15 cellular contexts compared by ENCODE assay signal in the genomic region with DNA sequence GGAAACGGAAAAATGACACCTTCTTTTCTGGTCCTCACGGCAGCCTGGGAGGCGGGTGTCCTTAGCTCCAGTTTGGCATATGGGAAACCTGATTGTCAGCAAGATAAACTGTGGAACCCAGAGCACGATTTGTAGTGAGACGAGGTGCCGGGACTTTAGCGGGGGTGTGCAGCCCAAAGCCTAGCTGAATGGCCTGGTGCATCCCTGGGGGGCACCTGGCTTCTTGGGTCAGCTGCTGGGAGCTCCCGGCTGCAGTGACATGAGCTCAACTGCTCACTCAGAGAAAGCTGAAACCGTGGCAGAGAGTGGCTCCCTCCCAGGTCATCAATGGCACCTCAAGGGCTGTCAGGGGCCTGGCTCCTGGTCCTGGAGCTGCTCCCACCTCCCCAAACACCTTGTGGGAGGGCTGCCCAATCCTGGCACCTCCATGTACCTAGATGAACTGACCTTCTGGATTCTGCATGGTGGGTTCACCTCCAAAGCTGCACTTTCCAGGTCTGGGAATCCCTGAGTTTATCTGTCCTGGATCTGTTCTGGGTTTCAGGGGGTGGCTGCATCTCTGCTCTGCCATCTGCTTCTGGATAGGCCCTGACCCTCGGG.
DNase-seq lines count a peak whose midpoint lies in the region; ATAC-seq and TF ChIP-seq lines count a peak whose summit lies in the region.
"Had no signal": no experiment of that assay in that cellular context is flagged by ENCODE, and none has a peak within 500 bp of the region (broad histone marks: within the 10 kb centered on the region; RNA-seq: fewer than 3 reads in every experiment).

No MANE protein-coding gene starts in this region.

- TF ChIP-seq CTCF in RWPE2 (IDR thresholded peaks at IDR 0.05; ENCODE audit: poor library complexity, severe bottlenecking) (no peak), brain microvascular endothelial cell (IDR thresholded peaks at IDR 0.05; ENCODE audit: low read depth, low read length, missing control alignments) (no peak)

- no peaks in the 10 kb centered on the region for H3K9me3 ChIP-seq in RWPE2 (ENCODE audit: severe bottlenecking)

- H3K4me1 ChIP-seq in RWPE2 (ENCODE audit: insufficient read depth, poor library complexity, severe bottlenecking): no peaks in the 10 kb centered on the region

- no peaks in the 10 kb centered on the region for H3K27me3 ChIP-seq in RWPE2 (ENCODE audit: insufficient read depth, poor library complexity, severe bottlenecking)
- no peaks in the 10 kb centered on the region for H3K27me3 ChIP-seq in brain microvascular endothelial cell (replicated peaks)

- no peak overlapping the region for H3K4me3 ChIP-seq in RWPE2 (ENCODE audit: severe bottlenecking)
- H3K4me3 ChIP-seq in brain microvascular endothelial cell (ENCODE audit: low read depth, low read length): no peak overlapping the region

- DNase-seq in activated T-cell treated with anti-CD3 and anti-CD28 coated beads, Interleukin-2, amount 50 U/mL, for 1 hour: peak; percentile 2
- DNase-seq in activated T-cell treated with anti-CD3 and anti-CD28 coated beads for 4 hours (no peak), RWPE2 (ENCODE audit: low spot score) (peak; percentile 22), brain microvascular endothelial cell (no peak), NCI-H1105 (lab: John Stamatoyannopoulos, UW) (no peak)
- DNase-seq in natural killer cell treated with Interleukin-12 subunit alpha and Interleukin-12 subunit beta and Interleukin-15 and Interleukin-18, amount 100 ng/mL, for 72 hours (ENCODE audit: low spot score): peak; percentile 12
- no peak for DNase-seq in stimulated activated effector memory CD8-positive, alpha-beta T cell treated with anti-CD3 and anti-CD28 coated beads, Interleukin-12 subunit alpha, Interleukin-12 subunit beta, amount 100 ng/mL, for 72 hours (ENCODE audit: low spot score in 2 of 2)
- DNase-seq: CD8-positive, alpha-beta T cell; COR-L47; DND-41; GDM1; HCEC 1CT had no signal

- no peaks in the 10 kb centered on the region for H3K4me1 Mint-ChIP-seq in natural killer cell treated with Interleukin-12 subunit alpha and Interleukin-12 subunit beta and Interleukin-15 and Interleukin-18, amount 100 ng/mL, for 72 hours (ENCODE audit: low read depth in 2 of 2)
- no peaks in the 10 kb centered on the region for H3K4me1 Mint-ChIP-seq in stimulated activated effector memory CD8-positive, alpha-beta T cell treated with anti-CD3 and anti-CD28 coated beads, Interleukin-12 subunit alpha, Interleukin-12 subunit beta, amount 100 ng/mL, for 72 hours
- H3K4me1 Mint-ChIP-seq: CD14-positive monocyte had no signal

- no peaks in the 10 kb centered on the region for H3K9me3 Mint-ChIP-seq in natural killer cell treated with Interleukin-12 subunit alpha and Interleukin-12 subunit beta and Interleukin-15 and Interleukin-18, amount 100 ng/mL, for 72 hours
- no peaks in the 10 kb centered on the region for H3K9me3 Mint-ChIP-seq in stimulated activated effector memory CD8-positive, alpha-beta T cell treated with anti-CD3 and anti-CD28 coated beads, Interleukin-12 subunit alpha, Interleukin-12 subunit beta, amount 100 ng/mL, for 72 hours
- H3K9me3 Mint-ChIP-seq: CD8-positive, alpha-beta T cell had no signal

- H3K36me3 ChIP-seq in RWPE2 (ENCODE audit: low read depth) (no peaks in the 10 kb centered on the region), brain microvascular endothelial cell (replicated peaks) (no peaks in the 10 kb centered on the region)

- H3K27ac Mint-ChIP-seq in natural killer cell treated with Interleukin-12 subunit alpha and Interleukin-12 subunit beta and Interleukin-15 and Interleukin-18, amount 100 ng/mL, for 72 hours: no peak overlapping the region
- no peak overlapping the region for H3K27ac Mint-ChIP-seq in stimulated activated effector memory CD8-positive, alpha-beta T cell treated with anti-CD3 and anti-CD28 coated beads, Interleukin-12 subunit alpha, Interleukin-12 subunit beta, amount 100 ng/mL, for 72 hours
- H3K27ac Mint-ChIP-seq: CD14-positive monocyte; CD8-positive, alpha-beta T cell had no signal

- no peak for ATAC-seq in RWPE2 (ENCODE audit: low read depth)
- no peak for ATAC-seq in natural killer cell treated with Interleukin-12 subunit alpha and Interleukin-12 subunit beta and Interleukin-15 and Interleukin-18, amount 100 ng/mL, for 72 hours
- ATAC-seq in stimulated activated effector memory CD8-positive, alpha-beta T cell treated with anti-CD3 and anti-CD28 coated beads, Interleukin-12 subunit alpha, Interleukin-12 subunit beta, amount 100 ng/mL, for 72 hours: peak; percentile 15
- ATAC-seq in GM21529 (IDR thresholded peaks at IDR 0.05; ENCODE audit: unreplicated experiment): no peak
- ATAC-seq: CD8-positive, alpha-beta T cell had no signal

- in situ Hi-C loops in brain microvascular endothelial cell (cut with HindIII; ENCODE audit: low pct_ligation_motif_present, low sequenced_read_pairs): no loop called here

- peaks cover 6 to 12% of the 10 kb centered on the region in 2 donors for H3K27me3 Mint-ChIP-seq in natural killer cell treated with Interleukin-12 subunit alpha and Interleukin-12 subunit beta and Interleukin-15 and Interleukin-18, amount 100 ng/mL, for 72 hours

- no peak overlapping the region for H3K4me3 Mint-ChIP-seq in natural killer cell treated with Interleukin-12 subunit alpha and Interleukin-12 subunit beta and Interleukin-15 and Interleukin-18, amount 100 ng/mL, for 72 hours
- H3K4me3 Mint-ChIP-seq in stimulated activated effector memory CD8-positive, alpha-beta T cell treated with anti-CD3 and anti-CD28 coated beads, Interleukin-12 subunit alpha, Interleukin-12 subunit beta, amount 100 ng/mL, for 72 hours: no peak overlapping the region
- H3K4me3 Mint-ChIP-seq: CD14-positive monocyte; CD8-positive, alpha-beta T cell had no signal

- no peaks in the 10 kb centered on the region for H3K36me3 Mint-ChIP-seq in natural killer cell treated with Interleukin-12 subunit alpha and Interleukin-12 subunit beta and Interleukin-15 and Interleukin-18, amount 100 ng/mL, for 72 hours
- H3K36me3 Mint-ChIP-seq in stimulated activated effector memory CD8-positive, alpha-beta T cell treated with anti-CD3 and anti-CD28 coated beads, Interleukin-12 subunit alpha, Interleukin-12 subunit beta, amount 100 ng/mL, for 72 hours: no peaks in the 10 kb centered on the region
- H3K36me3 Mint-ChIP-seq: CD14-positive monocyte; CD8-positive, alpha-beta T cell had no signal

- H3K27ac ChIP-seq in RWPE2 (ENCODE audit: poor library complexity, severe bottlenecking) (no peak overlapping the region), brain microvascular endothelial cell (no peak overlapping the region)
- H3K27ac ChIP-seq: 22Rv1 had no signal

Comparison
In these comparisons a context has a peak if more than half of its experiments do, and no peak if none do; other contexts are left out.
1. DNase-seq: peak in activated T-cell treated with anti-CD3 and anti-CD28 coated beads, Interleukin-2, amount 50 U/mL, for 1 hour (single experiment), RWPE2 (single experiment) and natural killer cell treated with Interleukin-12 subunit alpha and Interleukin-12 subunit beta and Interleukin-15 and Interleukin-18, amount 100 ng/mL, for 72 hours (single experiment); none in activated T-cell treated with anti-CD3 and anti-CD28 coated beads for 4 hours (single experiment), stimulated activated effector memory CD8-positive, alpha-beta T cell treated with anti-CD3 and anti-CD28 coated beads, Interleukin-12 subunit alpha, Interleukin-12 subunit beta, amount 100 ng/mL, for 72 hours (0 of 2), brain microvascular endothelial cell (single experiment) and NCI-H1105 (single experiment).